Comparison of ENCODE assay signal across 18 cellular contexts in the genomic region with DNA sequence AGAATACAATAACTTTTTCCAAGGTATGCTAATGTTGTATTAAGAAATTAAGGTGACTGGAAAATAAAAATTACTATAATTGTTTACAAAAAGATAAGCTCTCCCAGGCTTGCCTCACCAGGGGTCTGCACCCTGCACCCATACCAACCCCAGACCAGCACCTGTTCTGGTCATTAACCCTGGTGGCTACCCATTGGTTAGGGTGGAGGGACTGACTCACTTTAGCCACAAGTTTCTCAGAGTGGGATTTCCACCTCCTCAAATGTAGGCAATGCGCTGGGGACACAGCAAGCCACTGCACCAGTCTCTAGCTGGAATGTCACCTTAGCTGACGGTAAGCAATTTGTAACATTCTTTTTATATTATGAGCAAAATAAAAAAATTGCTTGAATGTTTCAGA.
"Had no signal": no experiment of that assay in that cellular context is flagged by ENCODE, and none has a peak within 500 bp of the region (broad histone marks: within the 10 kb centered on the region; RNA-seq: fewer than 3 reads in every experiment).

No MANE protein-coding gene starts in this region.

- H3K4me1 ChIP-seq: esophagus muscularis mucosa, foreskin keratinocyte, gastroesophageal sphincter, heart left ventricle, left lung, lower lobe of right lung had no signal

- H2AFZ ChIP-seq: hepatocyte had no signal

- H3K4me3 ChIP-seq: coronary artery, dorsolateral prefrontal cortex, esophagus muscularis mucosa, gastroesophageal sphincter, heart left ventricle, hepatocyte, left lung, lower lobe of right lung, mucosa of descending colon had no signal

- H3K27ac ChIP-seq: coronary artery, dorsolateral prefrontal cortex, esophagus muscularis mucosa, foreskin keratinocyte, gastroesophageal sphincter, heart left ventricle, hepatocyte, left lung, lower lobe of right lung had no signal

- H3K79me2 ChIP-seq: hepatocyte had no signal

- DNase-seq: dermis blood vessel endothelial cell; dorsolateral prefrontal cortex; effector CD4-positive, alpha-beta T cell; effector memory CD4-positive, alpha-beta T cell; foreskin keratinocyte; heart left ventricle; hypothalamus; immature natural killer cell; left cardiac atrium; left lung; left ventricle myocardium superior; lower lobe of right lung; mesenchymal stem cell; mucosa of descending colon had no signal

- H3K27me3 ChIP-seq: hepatocyte had no signal

- H3K9me3 ChIP-seq: esophagus muscularis mucosa, gastroesophageal sphincter, heart left ventricle, left lung, lower lobe of right lung, mucosa of descending colon had no signal

- H3K36me3 ChIP-seq: esophagus muscularis mucosa, gastroesophageal sphincter, heart left ventricle, left lung, lower lobe of right lung had no signal

- H3K4me2 ChIP-seq: hepatocyte had no signal
